Comparison of ENCODE assay signal across 8 cellular contexts in the genomic region with DNA sequence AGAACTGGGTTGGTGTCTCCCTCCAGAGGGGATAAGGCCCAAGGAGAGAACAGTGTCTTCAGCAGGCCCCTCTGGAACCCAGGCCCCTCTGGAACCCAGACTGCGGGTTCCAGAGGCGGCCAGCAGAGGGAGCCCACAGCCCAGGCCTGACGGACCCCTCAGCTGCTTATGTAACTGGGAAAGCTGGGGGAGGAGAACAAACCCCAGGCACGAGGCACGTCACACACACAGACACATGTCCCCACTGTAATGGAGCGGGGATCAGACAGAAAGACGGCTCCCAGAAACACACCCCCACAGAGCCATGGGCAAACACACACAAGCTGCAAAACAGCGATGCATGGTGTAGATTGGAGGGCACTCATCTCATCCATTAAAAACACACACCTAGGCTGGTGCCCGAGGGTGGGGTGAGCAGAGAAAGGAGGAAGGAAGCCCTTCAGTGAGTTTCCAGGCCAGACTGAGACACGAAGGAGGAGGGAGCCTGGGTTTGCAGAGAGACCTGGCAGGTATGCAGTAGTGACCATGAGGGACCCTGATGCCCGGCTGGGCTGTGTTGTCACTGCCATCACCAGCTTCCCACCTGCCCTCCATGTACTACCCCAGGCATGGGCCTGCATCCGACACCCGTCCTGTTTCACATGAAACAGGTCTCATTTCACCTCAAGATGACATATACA. TPM values are rescaled to one million over a fixed set of nuclear protein-coding genes. Genes with fewer than 3 reads are reported as not detected.
DNase-seq lines count a peak whose midpoint lies in the region; ATAC-seq and TF ChIP-seq lines count a peak whose summit lies in the region.

No MANE protein-coding gene starts in this region.

- H3K9me3 ChIP-seq in BE2C (no peaks in the 10 kb centered on the region), heart right ventricle (no peaks in the 10 kb centered on the region), uterus (no peaks in the 10 kb centered on the region)

- H3K4me3 Mint-ChIP-seq in T-helper 1 cell treated with Interleukin-12 subunit alpha and Interleukin-12 subunit beta and Interleukin-4 antibody, amounts not matched to agents 30 μg/mL and 1 μg/mL, for 36 hours: no peak overlapping the region
- peak overlapping the region; percentile 38 for H3K4me3 Mint-ChIP-seq in activated naive CD8-positive, alpha-beta T cell treated with anti-CD3 and anti-CD28 coated beads, Interleukin-2, amount 50 U/mL, for 24 hours

- H3K27me3 ChIP-seq in BE2C: no peaks in the 10 kb centered on the region
- no peaks in the 10 kb centered on the region for H3K27me3 ChIP-seq in heart right ventricle
- no peaks in the 10 kb centered on the region for H3K27me3 ChIP-seq in uterus

- TF ChIP-seq POLR2A in uterus (IDR thresholded peaks at IDR 0.05): peak in 1 of 2 donors; percentile 11

- no peaks in the 10 kb centered on the region for H3K36me3 ChIP-seq in BE2C
- no peaks in the 10 kb centered on the region for H3K36me3 ChIP-seq in heart right ventricle
- H3K36me3 ChIP-seq in uterus: no peaks in the 10 kb centered on the region

- H3K4me1 Mint-ChIP-seq in T-helper 1 cell treated with Interleukin-12 subunit alpha and Interleukin-12 subunit beta and Interleukin-4 antibody, amounts not matched to agents 30 μg/mL and 1 μg/mL, for 36 hours (ENCODE audit: low read depth): peaks cover 28% of the 10 kb centered on the region
- peaks cover 55% of the 10 kb centered on the region for H3K4me1 Mint-ChIP-seq in activated naive CD8-positive, alpha-beta T cell treated with anti-CD3 and anti-CD28 coated beads, Interleukin-2, amount 50 U/mL, for 24 hours

- intact Hi-C loops in heart right ventricle (cut with DNase I): loop anchor here in 9 of 10 donors (1.0 to 10.0 kb wide), 17 partner anchors 71 to 276 kb away; a partner anchor contains a TSS
- intact Hi-C loops in uterus (cut with DNase I; ENCODE audit: low total_unique reads): no loop called here

- H3K27ac ChIP-seq in heart right ventricle (peak overlapping the region in 9 of 10 donors; percentile 44 to 97 (median 75)), uterus (peak overlapping the region; percentile 19 to 38)

- peaks cover 4% of the 10 kb centered on the region for H3K4me1 ChIP-seq in BE2C
- H3K4me1 ChIP-seq in heart right ventricle: peaks cover 16 to 65% (median 36%) of the 10 kb centered on the region in 9 donors
- H3K4me1 ChIP-seq in uterus: peaks cover 7 to 10% of the 10 kb centered on the region in 2 donors

- peak; percentile 87 for DNase-seq in BE2C
- DNase-seq in NCI-H187 (lab: John Stamatoyannopoulos, UW): peak; percentile 73 to 78
- peak; percentile 80 for DNase-seq in activated naive CD8-positive, alpha-beta T cell treated with anti-CD3 and anti-CD28 coated beads, Interleukin-2, amount 50 U/mL, for 24 hours
- DNase-seq in heart right ventricle: peak; percentile 79 to 91
- DNase-seq in putamen (ENCODE audit: low spot score): peak; percentile 94
- peak; percentile 74 to 76 for DNase-seq in uterus

- H3K36me3 Mint-ChIP-seq in T-helper 1 cell treated with Interleukin-12 subunit alpha and Interleukin-12 subunit beta and Interleukin-4 antibody, amounts not matched to agents 30 μg/mL and 1 μg/mL, for 36 hours (ENCODE audit: low read depth): no peaks in the 10 kb centered on the region
- no peaks in the 10 kb centered on the region for H3K36me3 Mint-ChIP-seq in activated naive CD8-positive, alpha-beta T cell treated with anti-CD3 and anti-CD28 coated beads, Interleukin-2, amount 50 U/mL, for 24 hours (ENCODE audit: low read depth)

- peaks cover 5% of the 10 kb centered on the region for H3K27me3 Mint-ChIP-seq in T-helper 1 cell treated with Interleukin-12 subunit alpha and Interleukin-12 subunit beta and Interleukin-4 antibody, amounts not matched to agents 30 μg/mL and 1 μg/mL, for 36 hours (ENCODE audit: low read depth)
- no peaks in the 10 kb centered on the region for H3K27me3 Mint-ChIP-seq in activated naive CD8-positive, alpha-beta T cell treated with anti-CD3 and anti-CD28 coated beads, Interleukin-2, amount 50 U/mL, for 24 hours

- ATAC-seq in GM21576 (IDR thresholded peaks at IDR 0.05; ENCODE audit: unreplicated experiment): peak; percentile 27
- ATAC-seq in activated naive CD8-positive, alpha-beta T cell treated with anti-CD3 and anti-CD28 coated beads, Interleukin-2, amount 50 U/mL, for 24 hours: peak; percentile 41
- ATAC-seq in heart right ventricle: peak; percentile 30 to 65 (median 51)

- TF ChIP-seq CTCF in BE2C (IDR thresholded peaks at IDR 0.05; ENCODE audit: low read depth, low read length) (peak; percentile 97), heart right ventricle (IDR thresholded peaks at IDR 0.05) (peak; percentile 79 to 97 (median 94)), uterus (IDR thresholded peaks at IDR 0.05) (peak; percentile 82 to 89 (median 88))

- H3K9me3 Mint-ChIP-seq in T-helper 1 cell treated with Interleukin-12 subunit alpha and Interleukin-12 subunit beta and Interleukin-4 antibody, amounts not matched to agents 30 μg/mL and 1 μg/mL, for 36 hours: no peaks in the 10 kb centered on the region
- no peaks in the 10 kb centered on the region for H3K9me3 Mint-ChIP-seq in activated naive CD8-positive, alpha-beta T cell treated with anti-CD3 and anti-CD28 coated beads, Interleukin-2, amount 50 U/mL, for 24 hours

- 24 to 25% methylated on average over 13 of the region's 13 CpGs for WGBS in heart right ventricle, 2 donors

- H3K27ac Mint-ChIP-seq in T-helper 1 cell treated with Interleukin-12 subunit alpha and Interleukin-12 subunit beta and Interleukin-4 antibody, amounts not matched to agents 30 μg/mL and 1 μg/mL, for 36 hours: peak overlapping the region; percentile 69
- peak overlapping the region; percentile 91 for H3K27ac Mint-ChIP-seq in activated naive CD8-positive, alpha-beta T cell treated with anti-CD3 and anti-CD28 coated beads, Interleukin-2, amount 50 U/mL, for 24 hours

- H3K4me3 ChIP-seq in BE2C (ENCODE audit: low read depth, low read length) (peak overlapping the region; percentile 37), heart right ventricle (no peak overlapping the region), uterus (no peak overlapping the region)

RNA-seq across cellular contexts. Expression of a gene that starts 2.8 kb away (rescaled TPM):
- 5.6 TPM for polyA plus RNA-seq in BE2C (2012; ENCODE audit: insufficient read depth, insufficient read length, low read depth)
- 10 to 100 TPM; 17.0 to 42.2 (median 20.6) TPM for total RNA-seq in heart right ventricle
- polyA plus RNA-seq in heart right ventricle: 10 to 100 TPM; 13.4 to 27.1 TPM
- 10 to 100 TPM in 3 of 4 donors, 1 to 10 TPM in 1; 5.4 to 41.4 (median 26.9) TPM for total RNA-seq in uterus

RNA-seq across cellular contexts. Expression of a gene that starts 14.4 kb away (rescaled TPM):
- polyA plus RNA-seq in BE2C (2012; ENCODE audit: insufficient read depth, insufficient read length, low read depth): not detected
- total RNA-seq in heart right ventricle (100 to 1,000 TPM; 108 to 342 (median 207) TPM), uterus (10 to 100 TPM in 3 of 4 donors, 1 to 10 TPM in 1; 1.2 to 36.8 (median 13.4) TPM)
- polyA plus RNA-seq in heart right ventricle: 10 to 100 TPM; 14.2 to 83.8 TPM

RNA-seq across cellular contexts. Expression of a gene that starts 19.8 kb away (rescaled TPM):
- not detected for polyA plus RNA-seq in BE2C (2012; ENCODE audit: insufficient read depth, insufficient read length, low read depth)
- total RNA-seq in heart right ventricle (under 1 TPM in 3 of 10 donors, not detected in 7; 0.06 to 0.09 (median 0.07) TPM), uterus (under 1 TPM in 1 of 4 donors, not detected in 3; 0.28 TPM)
- polyA plus RNA-seq in heart right ventricle: under 1 TPM in 1 of 2 donors, not detected in 1; 0.01 TPM

RNA-seq across cellular contexts. Expression of a gene that starts 31.2 kb away (rescaled TPM):
- 2.1 TPM for polyA plus RNA-seq in BE2C (2012; ENCODE audit: insufficient read depth, insufficient read length, low read depth)
- total RNA-seq in heart right ventricle (1 to 10 TPM in 1 of 10 donors, not detected in 9; 1.9 TPM), uterus (under 1 TPM in 1 of 4 donors, not detected in 3; 0.58 TPM)
- polyA plus RNA-seq in heart right ventricle: under 1 TPM in 1 of 2 donors, not detected in 1; 0.09 TPM

RNA-seq across cellular contexts. Expression of a gene that starts 50.2 kb away (rescaled TPM):
- polyA plus RNA-seq in BE2C (2012; ENCODE audit: insufficient read depth, insufficient read length, low read depth): 0.20 TPM
- 1 to 10 TPM in 1 of 10 donors, under 1 TPM in 4, not detected in 5; 0.14 to 1.5 (median 0.50) TPM for total RNA-seq in heart right ventricle
- polyA plus RNA-seq in heart right ventricle: under 1 TPM; 0.04 to 0.29 TPM
- total RNA-seq in uterus: 1 to 10 TPM in 1 of 4 donors, not detected in 3; 1.5 TPM
